ENCODE assay signal across 2 cellular contexts in genomic region chr7:129729511-129729910, GRCh38.
TF ChIP-seq lines count a peak whose summit lies in the region.

No MANE protein-coding gene starts in this region.

TF ChIP-seq in IMR-90, 13 proteins besides CTCF, POLR2A, EP300 and RAD21:
- TF ChIP-seq MAFK (IDR thresholded peaks at IDR 0.05; ENCODE audit: low read depth, low read length) = peak; percentile 41
- no peak for TF ChIP-seq NFE2L2 (IDR thresholded peaks at IDR 0.05; ENCODE audit: low read depth, low read length)
TF ChIP-seq in IMR-90: peak in this region for 1.

TF ChIP-seq in K562, 482 proteins besides CTCF, POLR2A, EP300 and RAD21:
- TF ChIP-seq POLR3A (IDR thresholded peaks at IDR 0.05; ENCODE audit: borderline replicate concordance, extremely low read depth, insufficient read depth, insufficient read length) (no peak), C11orf30 (IDR thresholded peaks at IDR 0.05; ENCODE audit: low read depth) (peak; percentile 75; the same call in 1 of the 2 replicates), RB1 (IDR thresholded peaks at IDR 0.05; ENCODE audit: low read depth) (no peak), TCF15 (CRISPR knock-in tag; IDR thresholded peaks at IDR 0.05) (no peak), ZFP30 (CRISPR knock-in tag; IDR thresholded peaks at IDR 0.05; ENCODE audit: borderline replicate concordance) (no peak), ETV1 (tag; conservative IDR thresholded peaks at IDR 0.05; ENCODE audit: low read depth) (no peak), KDM4B (IDR thresholded peaks at IDR 0.05; ENCODE audit: borderline replicate concordance in 2 of 2, low read depth in 1 of 2) (no peak), MAFF (IDR thresholded peaks at IDR 0.05; ENCODE audit: low read length) (0 out of 2 replicates have a peak, but pooled peaks have one; percentile 24), POLR2AphosphoS2 (IDR thresholded peaks at IDR 0.05; ENCODE audit: low read length) (no peak), TAF15 (IDR thresholded peaks at IDR 0.05; ENCODE audit: low read depth, low read length) (no peak), ZNF77 (CRISPR knock-in tag; IDR thresholded peaks at IDR 0.05) (no peak), PHF21A (IDR thresholded peaks at IDR 0.05; ENCODE audit: borderline replicate concordance, low read depth) (no peak), MBD2 (IDR thresholded peaks at IDR 0.05; ENCODE audit: borderline replicate concordance, low read depth) (no peak), WHSC1 (IDR thresholded peaks at IDR 0.05; ENCODE audit: low read length) (no peak), FOXP4 (CRISPR knock-in tag; IDR thresholded peaks at IDR 0.05; ENCODE audit: borderline replicate concordance) (no peak), HCFC1 (IDR thresholded peaks at IDR 0.05; ENCODE audit: low read depth, low read length) (no peak), KDM1A (IDR thresholded peaks at IDR 0.05) (0 out of 4 replicates have a peak, but pooled peaks of 1 of the 2 experiments have one; percentile 25), FOXJ2 (tag; IDR thresholded peaks at IDR 0.05) (no peak), U2AF2 (optimal IDR thresholded peaks at IDR 0.05; ENCODE audit: low read depth, low read length) (no peak), ZNF12 (CRISPR knock-in tag; IDR thresholded peaks at IDR 0.05) (no peak), MAZ (CRISPR knock-in tag; conservative IDR thresholded peaks at IDR 0.05 in 1 of 2, IDR thresholded peaks at IDR 0.05 in 1 of 2) (no peak), ATF4 (CRISPR knock-in tag; IDR thresholded peaks at IDR 0.05) (no peak), TCF7L2 (IDR thresholded peaks at IDR 0.05; ENCODE audit: low read depth, low read length) (no peak), ZNF316 (IDR thresholded peaks at IDR 0.05) (peak; percentile 83), DNMT1 (IDR thresholded peaks at IDR 0.05) (no peak), MAFG (tag; conservative IDR thresholded peaks at IDR 0.05) (peak; percentile 54; the same call in 1 of the 2 replicates), VEZF1 (CRISPR knock-in tag; IDR thresholded peaks at IDR 0.05) (no peak)
TF ChIP-seq in K562: peak in this region for 5.
